8 cellular contexts compared by ENCODE assay signal in the genomic region with DNA sequence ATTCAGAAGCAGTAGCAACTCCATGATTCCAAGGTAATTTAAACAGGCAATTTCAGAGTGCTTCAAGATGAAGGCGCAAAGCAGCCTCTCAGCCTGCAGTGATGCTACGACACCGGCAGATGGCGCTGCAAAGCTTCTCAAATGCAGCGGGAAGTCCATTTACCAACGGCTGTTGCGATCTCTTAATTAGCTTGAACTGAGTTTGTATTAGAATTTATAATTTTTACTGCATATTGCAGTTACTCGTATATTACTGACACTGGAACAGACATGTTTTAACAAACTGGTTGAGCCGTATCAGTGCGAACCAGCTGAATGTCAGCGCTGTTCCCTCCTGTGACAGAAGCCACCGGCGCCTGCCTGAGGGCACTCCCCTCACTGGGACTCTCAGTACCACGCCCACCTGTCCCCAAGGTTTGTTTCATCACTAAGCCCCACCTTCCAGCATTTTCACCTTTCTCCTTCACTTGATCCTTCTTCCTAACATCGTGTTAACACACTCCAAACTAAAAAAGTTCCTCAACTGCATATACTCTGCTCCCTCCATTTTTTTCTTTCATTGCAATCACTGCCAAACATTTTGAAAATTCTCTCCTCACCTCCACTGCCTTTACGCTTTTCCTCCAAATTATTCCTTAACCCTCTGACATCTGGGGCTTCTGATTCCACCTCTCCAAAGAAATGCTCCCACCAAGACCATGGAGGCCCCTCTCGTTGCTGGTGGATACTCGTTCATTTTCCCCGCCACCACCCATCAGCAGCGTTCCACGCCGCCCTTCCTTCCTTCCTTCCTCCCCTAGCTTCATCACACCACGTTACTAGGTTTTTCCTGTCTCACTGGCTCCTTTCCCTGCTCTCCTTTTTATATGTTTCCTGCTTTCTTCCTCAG. TPM values are rescaled to one million over a fixed set of nuclear protein-coding genes. Genes with fewer than 3 reads are reported as not detected.
DNase-seq lines count a peak whose midpoint lies in the region; ATAC-seq and TF ChIP-seq lines count a peak whose summit lies in the region.

No MANE protein-coding gene starts in this region.

- intact Hi-C loops in colonic mucosa (cut with DNase I) = loop anchor here (10.0 kb wide), 1 partner anchor 543 kb away; no protein-coding TSS in a partner anchor
- intact Hi-C loops in left colon (cut with DNase I, micrococcal nuclease) = loop anchor here in 1 of 2 donors (10.0 kb wide), 1 partner anchor 57 kb away; the partner anchor contains the start of gene HLA-E

- H3K9ac ChIP-seq in colonic mucosa (ENCODE audit: low read depth in 2 of 2, low read length in 2 of 2) = peak overlapping the region in 1 of 2 donors; percentile 16

- no peaks in the 10 kb centered on the region for H3K4me1 ChIP-seq in colonic mucosa

- no peaks in the 10 kb centered on the region for H3K36me3 ChIP-seq in colonic mucosa

- H3K27me3 ChIP-seq in colonic mucosa = no peaks in the 10 kb centered on the region

- ATAC-seq in HG03280 (IDR thresholded peaks at IDR 0.05; ENCODE audit: unreplicated experiment) (peak; percentile 66), left colon (peak; percentile 88), HG02870 (IDR thresholded peaks at IDR 0.05; ENCODE audit: unreplicated experiment) (no peak)

- TF ChIP-seq CTCF in colonic mucosa (IDR thresholded peaks at IDR 0.05) = peak; percentile 99

- no peaks in the 10 kb centered on the region for H3K9me3 ChIP-seq in colonic mucosa

- peak overlapping the region; percentile 10 for H3K27ac ChIP-seq in colonic mucosa

- DNase-seq in D341Med (ENCODE audit: low spot score) = peak; percentile 80
- peak; percentile 72 to 83 for DNase-seq in NCI-H526 (lab: John Stamatoyannopoulos, UW)
- DNase-seq in activated CD4-positive, alpha-beta T cell treated with anti-CD3 and anti-CD28 coated beads for 48 hours = peak; percentile 84
- peak; percentile 81 for DNase-seq in colonic mucosa
- DNase-seq in left colon = peak; percentile 67 to 73
- peak; percentile 70 to 73 for DNase-seq in stimulated activated CD4-positive, alpha-beta T cell treated with anti-CD3 and anti-CD28 coated beads, Interleukin-1b, Interleukin-23, amount 100 ng/mL, for 4 hours (ENCODE audit: low read depth in 2 of 2)

- peak overlapping the region; percentile 26 for H3K4me3 ChIP-seq in colonic mucosa

RNA-seq across cellular contexts. Expression of gene GNL1, which starts 14.5 kb away (rescaled TPM):
- total RNA-seq in colonic mucosa = 10 to 100 TPM; 42.2 to 49.3 TPM
- 10 to 100 TPM; 42.6 to 43.8 TPM for total RNA-seq in left colon

RNA-seq across cellular contexts. Expression of gene PRR3, which starts 15.3 kb away (rescaled TPM):
- total RNA-seq in colonic mucosa (1 to 10 TPM; 3.9 to 7.2 TPM), left colon (1 to 10 TPM; 4.2 to 4.7 TPM)

RNA-seq across cellular contexts. Expression of gene ABCF1, which starts 29.5 kb away (rescaled TPM):
- total RNA-seq in colonic mucosa (10 to 100 TPM; 43.6 to 61.3 TPM), left colon (10 to 100 TPM; 41.7 to 52.0 TPM)

RNA-seq across cellular contexts. Expression of gene HLA-E, which starts 52.5 kb away (rescaled TPM):
- total RNA-seq in colonic mucosa (100 to 1,000 TPM; 208 to 471 TPM), left colon (100 to 1,000 TPM; 332 to 370 TPM)
